ENCODE assay signal across 13 cellular contexts in the genomic region with DNA sequence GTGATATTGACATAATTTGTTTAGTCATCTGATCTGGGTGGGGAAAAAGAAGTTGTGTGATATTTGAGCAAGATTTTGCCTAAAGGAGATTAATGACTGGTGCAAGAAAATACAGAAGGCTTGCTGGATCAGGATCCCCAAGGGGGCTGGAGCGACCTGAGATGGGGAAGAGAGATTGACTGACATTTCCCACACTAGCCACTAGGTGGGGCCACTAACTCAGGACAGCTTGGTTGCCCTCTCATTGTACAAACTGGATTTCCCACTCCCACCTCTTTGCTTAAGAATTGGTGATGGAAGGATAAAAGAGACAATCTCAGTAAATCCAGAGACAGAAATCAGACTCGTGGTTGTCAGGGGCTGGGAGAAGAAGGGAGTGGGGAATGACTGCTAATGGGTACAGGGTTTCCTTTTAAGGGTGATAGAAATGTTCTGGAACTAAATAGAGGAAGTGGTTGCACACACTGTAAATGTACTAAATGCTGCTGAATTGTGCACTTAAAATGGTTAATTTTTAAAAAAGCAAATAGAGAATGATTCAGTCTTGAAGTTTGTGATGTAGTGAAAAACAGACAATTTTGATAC. TPM values are rescaled to one million over a fixed set of nuclear protein-coding genes. Genes with fewer than 3 reads are reported as not detected.
DNase-seq lines count a peak whose midpoint lies in the region; ATAC-seq, FAIRE-seq and TF ChIP-seq lines count a peak whose summit lies in the region.
"Had no signal": no experiment of that assay in that cellular context is flagged by ENCODE, and none has a peak within 500 bp of the region (broad histone marks: within the 10 kb centered on the region; RNA-seq: fewer than 3 reads in every experiment).

No MANE protein-coding gene starts in this region.

- no peaks in the 10 kb centered on the region for H3K9me1 ChIP-seq in endothelial cell of umbilical vein (replicated peaks; ENCODE audit: control insufficient read depth, extremely low read depth, insufficient read depth, low read length)

- no peaks in the 10 kb centered on the region for H3K36me3 ChIP-seq in cardiac muscle cell
- no peaks in the 10 kb centered on the region for H3K36me3 ChIP-seq in heart left ventricle
- H3K36me3 ChIP-seq in MM.1S (replicated peaks; ENCODE audit: insufficient read depth, low read length): no peaks in the 10 kb centered on the region
- no peaks in the 10 kb centered on the region for H3K36me3 ChIP-seq in endothelial cell of umbilical vein (ENCODE audit: control insufficient read depth in 2 of 2, extremely low read depth in 1 of 2, insufficient read depth in 2 of 2, low read length in 2 of 2)
- H3K36me3 ChIP-seq: esophagus squamous epithelium had no signal

- no peak for ATAC-seq in heart left ventricle

- H3K4me3 Mint-ChIP-seq in type B pancreatic cell: no peak overlapping the region
- H3K4me3 Mint-ChIP-seq: activated CD4-positive, alpha-beta T cell treated with anti-CD3 and anti-CD28 coated beads, Interleukin-2, amount 10 ng/mL, durations not matched to agents 24 days and 14 days had no signal

- H3K4me2 ChIP-seq in MM.1S (ENCODE audit: low read depth, low read length) (no peak overlapping the region), endothelial cell of umbilical vein (ENCODE audit: insufficient read depth, low read length) (no peak overlapping the region)

- TF ChIP-seq CTCF in cardiac muscle cell (IDR thresholded peaks at IDR 0.05; ENCODE audit: low read depth, low read length) (peak; percentile 39), heart left ventricle (IDR thresholded peaks at IDR 0.05) (peak in 1 of 12 donors; percentile 26), MM.1S (IDR thresholded peaks at IDR 0.05; ENCODE audit: low read length) (peak; percentile 48), endothelial cell of umbilical vein (IDR thresholded peaks at IDR 0.05; ENCODE audit: extremely low read depth in 1 of 2, insufficient read depth in 1 of 2, low read depth in 1 of 2, low read length in 2 of 2) (peak; percentile 47 to 54), type B pancreatic cell (conservative IDR thresholded peaks at IDR 0.05) (peak; percentile 73)

- 43 to 55% (median 48%) methylated on average over 2 of the region's 2 CpGs for WGBS in heart left ventricle, 4 donors

- CTCF ChIA-PET in endothelial cell of umbilical vein (lab: Charles Lee): no interaction called here

- H3K4me3 ChIP-seq in cardiac muscle cell: no peak overlapping the region
- H3K4me3 ChIP-seq in heart left ventricle: no peak overlapping the region
- H3K4me3 ChIP-seq in MM.1S (ENCODE audit: low read length): no peak overlapping the region
- H3K4me3 ChIP-seq in endothelial cell of umbilical vein (replicated peaks in 1 of 3; ENCODE audit: insufficient read depth in 1 of 3, low read depth in 1 of 3, low read length in 3 of 3): no peak overlapping the region
- H3K4me3 ChIP-seq: esophagus squamous epithelium, skin epidermis had no signal

- peaks cover 15% of the 10 kb centered on the region for H3K9me3 Mint-ChIP-seq in type B pancreatic cell

- peaks cover 4% of the 10 kb centered on the region for H3K36me3 Mint-ChIP-seq in type B pancreatic cell

- H3K27me3 Mint-ChIP-seq in type B pancreatic cell: no peaks in the 10 kb centered on the region
- H3K27me3 Mint-ChIP-seq: activated CD4-positive, alpha-beta T cell treated with anti-CD3 and anti-CD28 coated beads, Interleukin-2, amount 10 ng/mL, durations not matched to agents 24 days and 14 days had no signal

- H2AFZ ChIP-seq in MM.1S (ENCODE audit: low read length): no peak overlapping the region
- H2AFZ ChIP-seq in endothelial cell of umbilical vein (ENCODE audit: low read depth, low read length): no peak overlapping the region

- H3K9me2 ChIP-seq in MM.1S (replicated peaks; ENCODE audit: insufficient read depth, low read length): no peaks in the 10 kb centered on the region

- BruUV-seq in endothelial cell of umbilical vein (replicated peaks; lab: Mats Ljungman, UMichigan): no TSS peak

- H4K20me1 ChIP-seq in MM.1S (ENCODE audit: insufficient read depth, low read length): no peaks in the 10 kb centered on the region
- H4K20me1 ChIP-seq in endothelial cell of umbilical vein (replicated peaks; ENCODE audit: control insufficient read depth, extremely low read depth, insufficient read depth, low read length): no peaks in the 10 kb centered on the region

- no peak for TF ChIP-seq POLR2A in heart left ventricle (IDR thresholded peaks at IDR 0.05)
- TF ChIP-seq POLR2A in endothelial cell of umbilical vein (IDR thresholded peaks at IDR 0.05; ENCODE audit: low read depth, low read length): no peak

- H3K79me2 ChIP-seq in MM.1S (ENCODE audit: low read length) (no peaks in the 10 kb centered on the region), endothelial cell of umbilical vein (ENCODE audit: control insufficient read depth, insufficient read depth, low read length) (no peaks in the 10 kb centered on the region)

- intact Hi-C loops in heart left ventricle (cut with DNase I) (no loop called here), endothelial cell of umbilical vein (cut with micrococcal nuclease) (no loop called here)

- H3F3A ChIP-seq in MM.1S (ENCODE audit: insufficient read depth, low read length): no peaks in the 10 kb centered on the region

- H3K27me3 ChIP-seq in cardiac muscle cell (no peaks in the 10 kb centered on the region), heart left ventricle (no peaks in the 10 kb centered on the region), MM.1S (replicated peaks; ENCODE audit: insufficient read depth, low read length) (peaks cover 55% of the 10 kb centered on the region), endothelial cell of umbilical vein (ENCODE audit: control insufficient read depth in 2 of 2, insufficient read depth in 2 of 2, low read length in 2 of 2) (no peaks in the 10 kb centered on the region)
- H3K27me3 ChIP-seq: esophagus squamous epithelium had no signal

- H3K27ac ChIP-seq in cardiac muscle cell (no peak overlapping the region), heart left ventricle (no peak overlapping the region), MM.1S (ENCODE audit: low read length) (no peak overlapping the region), endothelial cell of umbilical vein (ENCODE audit: insufficient read depth, low read depth, low read length) (no peak overlapping the region)
- H3K27ac ChIP-seq: esophagus squamous epithelium, skin epidermis had no signal

- H3K27ac Mint-ChIP-seq in type B pancreatic cell: no peak overlapping the region
- H3K27ac Mint-ChIP-seq: activated CD4-positive, alpha-beta T cell treated with anti-CD3 and anti-CD28 coated beads, Interleukin-2, amount 10 ng/mL, durations not matched to agents 24 days and 14 days had no signal

- H3K9ac ChIP-seq in MM.1S (ENCODE audit: low read length) (no peak overlapping the region), endothelial cell of umbilical vein (replicated peaks; ENCODE audit: extremely low read depth, insufficient read depth, low read length) (no peak overlapping the region)

- no peak for FAIRE-seq in endothelial cell of umbilical vein (lab: Jason Lieb, UNC)
- FAIRE-seq: RCC 7860 had no signal

- H3K4me1 Mint-ChIP-seq in type B pancreatic cell (ENCODE audit: unreplicated experiment): peaks cover 5% of the 10 kb centered on the region
- H3K4me1 Mint-ChIP-seq: activated CD4-positive, alpha-beta T cell treated with anti-CD3 and anti-CD28 coated beads, Interleukin-2, amount 10 ng/mL, durations not matched to agents 24 days and 14 days had no signal

- DNase-seq in cardiac muscle cell (ENCODE audit: low read depth in 1 of 2, low spot score in 1 of 2) (no peak), heart left ventricle (no peak), MM.1S (no peak), endothelial cell of umbilical vein (ENCODE audit: low read depth, low spot score) (no peak), type B pancreatic cell (ENCODE audit: extremely low spot score, unreplicated experiment) (no peak), nucleus accumbens (lab: John Stamatoyannopoulos, UW) (no peak), GM19238 (ENCODE audit: insufficient read length, low spot score) (no peak)
- no peak for DNase-seq in stimulated activated naive CD4-positive, alpha-beta T cell (lab: John Stamatoyannopoulos, UW)
- DNase-seq: activated CD4-positive, alpha-beta T cell treated with anti-CD3 and anti-CD28 coated beads, Interleukin-2, amount 10 ng/mL, durations not matched to agents 24 days and 14 days; DMS153; esophagus squamous epithelium had no signal

- H3K9me3 ChIP-seq in cardiac muscle cell (ENCODE audit: low read depth): no peaks in the 10 kb centered on the region
- peaks cover 0 to 32% (median 23%) of the 10 kb centered on the region in 12 donors for H3K9me3 ChIP-seq in heart left ventricle
- 0 out of 2 replicates have a peak, but pooled peaks cover 3% of the 10 kb centered on the region for H3K9me3 ChIP-seq in MM.1S (replicated peaks; ENCODE audit: insufficient read depth, low read length)
- peaks cover 8% of the 10 kb centered on the region for H3K9me3 ChIP-seq in endothelial cell of umbilical vein (replicated peaks; ENCODE audit: control insufficient read depth, insufficient read depth, low read length)

- no peaks in the 10 kb centered on the region for H3K4me1 ChIP-seq in cardiac muscle cell (ENCODE audit: low read depth)
- no peaks in the 10 kb centered on the region for H3K4me1 ChIP-seq in heart left ventricle
- no peaks in the 10 kb centered on the region for H3K4me1 ChIP-seq in MM.1S (ENCODE audit: low read length)
- no peaks in the 10 kb centered on the region for H3K4me1 ChIP-seq in endothelial cell of umbilical vein (ENCODE audit: control insufficient read depth, extremely low read depth, insufficient read depth, low read length)
- H3K4me1 ChIP-seq: esophagus squamous epithelium had no signal

- POLR2A ChIA-PET in endothelial cell of umbilical vein (lab: Charles Lee): no interaction called here

- dilution Hi-C loops in endothelial cell of umbilical vein (cut with MboI; ENCODE audit: extremely low pct_ligation_motif_present, low sequenced_read_pairs): no loop called here

TF ChIP-seq in endothelial cell of umbilical vein, 7 proteins besides CTCF, POLR2A, EP300 and RAD21 (continues in another document):
- no peak for TF ChIP-seq FOS (IDR thresholded peaks at IDR 0.05; ENCODE audit: borderline replicate concordance, insufficient read depth, low read length)
- no peak for TF ChIP-seq JUN (IDR thresholded peaks at IDR 0.05; ENCODE audit: borderline replicate concordance, insufficient read depth, insufficient read length, low read depth)

RNA-seq across cellular contexts. Expression of a gene that starts 50.7 kb away (rescaled TPM):
- total RNA-seq in cardiac muscle cell: 167 and 245 TPM in 2 replicates
- polyA plus RNA-seq in cardiac muscle cell: 72.5 and 77.9 TPM in 2 replicates
- total RNA-seq in heart left ventricle: 100 to 1,000 TPM; 109 to 186 (median 143) TPM
- 100 to 1,000 TPM in 1 of 2 donors, 10 to 100 TPM in 1; 77.3 to 100 TPM for polyA plus RNA-seq in heart left ventricle
- 307 and 330 TPM in 2 replicates for total RNA-seq in endothelial cell of umbilical vein
- 148 and 161 TPM in 2 replicates for polyA plus RNA-seq in endothelial cell of umbilical vein
- polyA plus RNA-seq in endothelial cell of umbilical vein (2011; cell fraction: cytosol; rRNA removed): 116 and 122 TPM in 2 replicates
- 806 and 835 TPM in 2 replicates for polyA plus RNA-seq in endothelial cell of umbilical vein (2011; cell fraction: nucleus; rRNA removed)
- polyA plus RNA-seq in endothelial cell of umbilical vein (2012): 217 and 272 TPM in 2 replicates
- polyA minus RNA-seq in endothelial cell of umbilical vein: 252 and 259 TPM in 2 replicates
- 70.9 TPM for polyA minus RNA-seq in endothelial cell of umbilical vein (2011; cell fraction: cytosol; rRNA and poly(A)+ RNA removed)
- polyA minus RNA-seq in endothelial cell of umbilical vein (2011; cell fraction: nucleus; rRNA and poly(A)+ RNA removed): 212 and 217 TPM in 2 replicates
- total RNA-seq in type B pancreatic cell (ENCODE audit: low replicate concordance): 211 and 264 TPM in 2 replicates
